In the genomic region with DNA sequence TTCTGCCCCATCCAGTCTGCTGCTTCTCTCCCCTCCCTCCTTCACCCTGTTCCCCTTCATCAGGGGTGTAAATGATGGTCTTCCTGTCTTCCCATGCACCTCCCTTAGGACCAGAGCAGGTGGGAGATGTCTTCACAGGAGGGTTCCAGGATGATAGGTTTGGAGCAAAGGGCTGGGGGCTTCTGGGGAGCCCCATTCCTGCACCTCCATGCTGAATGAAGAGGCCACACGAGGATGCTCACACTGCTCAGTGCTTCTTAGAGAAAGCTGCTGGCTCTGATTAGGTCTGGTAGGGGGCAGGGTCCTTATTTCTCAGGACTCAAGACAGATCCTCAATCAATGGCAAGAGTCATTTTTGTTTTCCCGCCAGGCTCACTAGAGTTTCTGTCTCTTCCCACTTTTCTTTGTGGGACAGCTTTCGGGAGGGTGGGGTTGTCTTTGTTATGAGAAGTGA, we compare ENCODE assay signal across 19 cellular contexts. TPM values are rescaled to one million over a fixed set of nuclear protein-coding genes. Genes with fewer than 3 reads are reported as not detected.
A peak's percentile ranks its signal among the peaks of the same experiment; 100 is the strongest.
DNase-seq lines count a peak whose midpoint lies in the region; ATAC-seq and TF ChIP-seq lines count a peak whose summit lies in the region.
"Had no signal": no experiment of that assay in that cellular context is flagged by ENCODE, and none has a peak within 500 bp of the region (broad histone marks: within the 10 kb centered on the region; RNA-seq: fewer than 3 reads in every experiment).

No MANE protein-coding gene starts in this region.

- H3K9me3 ChIP-seq in Karpas-422 (ENCODE audit: low read length) (no peaks in the 10 kb centered on the region), skeletal muscle tissue (ENCODE audit: control insufficient read depth in 3 of 3, low read length in 3 of 3) (no peaks in the 10 kb centered on the region), gastrocnemius medialis (no peaks in the 10 kb centered on the region)
- H3K9me3 ChIP-seq: HAP-1, tibial nerve had no signal

- H3K27ac ChIP-seq in Karpas-422 (ENCODE audit: low read length): peak overlapping the region; percentile 98
- H3K27ac ChIP-seq in skeletal muscle tissue (ENCODE audit: low read depth, low read length): peak overlapping the region; percentile 28
- H3K27ac ChIP-seq in gastrocnemius medialis: no peak overlapping the region
- H3K27ac ChIP-seq: C4-2B, hepatocyte, neural progenitor cell, tibial nerve had no signal

- peak overlapping the region; percentile 97 for H3K27ac Mint-ChIP-seq in activated CD4-positive, alpha-beta T cell treated with anti-CD3 and anti-CD28 coated beads, Interleukin-2, amount 10 ng/mL, durations not matched to agents 7 days and 5 days
- H3K27ac Mint-ChIP-seq in dendritic cell treated with granulocyte-macrophage colony-stimulating factor and Interleukin-4, amounts not matched to agents 40 ng/mL and 50 ng/mL, for 4 days: peak overlapping the region; percentile 84
- H3K27ac Mint-ChIP-seq: neural progenitor cell had no signal

- in situ Hi-C loops in gastrocnemius medialis (cut with MboI; ENCODE audit: low sequenced_read_pairs in 4 of 4): no loop called here

- no peaks in the 10 kb centered on the region for H3K9me3 Mint-ChIP-seq in activated CD4-positive, alpha-beta T cell treated with anti-CD3 and anti-CD28 coated beads, Interleukin-2, amount 10 ng/mL, durations not matched to agents 7 days and 5 days
- no peaks in the 10 kb centered on the region for H3K9me3 Mint-ChIP-seq in dendritic cell treated with granulocyte-macrophage colony-stimulating factor and Interleukin-4, amounts not matched to agents 40 ng/mL and 50 ng/mL, for 4 days
- H3K9me3 Mint-ChIP-seq: memory B cell, neural progenitor cell had no signal

- POLR2A ChIA-PET in activated CD4-positive, alpha-beta T cell treated with anti-CD3 and anti-CD28 coated beads, Interleukin-2, amount 10 ng/mL, durations not matched to agents 7 days and 5 days (lab: Charles Lee): no interaction called here

- no peaks in the 10 kb centered on the region for H3K27me3 ChIP-seq in Karpas-422 (ENCODE audit: low read length)
- peaks cover 28 to 53% (median 42%) of the 10 kb centered on the region in 3 donors for H3K27me3 ChIP-seq in skeletal muscle tissue (ENCODE audit: control insufficient read depth in 3 of 3, insufficient read depth in 3 of 3, low read length in 3 of 3)
- H3K27me3 ChIP-seq in gastrocnemius medialis: peaks cover 9 to 38% (median 23%) of the 10 kb centered on the region in 3 donors
- H3K27me3 ChIP-seq: hepatocyte, neural progenitor cell, tibial nerve had no signal

- H3K4me3 ChIP-seq in Karpas-422 (ENCODE audit: low read length): peak overlapping the region; percentile 62
- H3K4me3 ChIP-seq in skeletal muscle tissue (ENCODE audit: low read length in 3 of 3): no peak overlapping the region
- H3K4me3 ChIP-seq in gastrocnemius medialis: no peak overlapping the region
- H3K4me3 ChIP-seq: HAP-1, hepatocyte, neural progenitor cell, tibial nerve had no signal

- H3K36me3 ChIP-seq in Karpas-422 (ENCODE audit: insufficient read depth, low read length) (no peaks in the 10 kb centered on the region), skeletal muscle tissue (ENCODE audit: control insufficient read depth in 3 of 3, insufficient read depth in 3 of 3, low read length in 3 of 3) (no peaks in the 10 kb centered on the region), gastrocnemius medialis (no peaks in the 10 kb centered on the region)
- H3K36me3 ChIP-seq: HAP-1, neural progenitor cell, tibial nerve had no signal

- no peak overlapping the region for H3K4me3 Mint-ChIP-seq in activated CD4-positive, alpha-beta T cell treated with anti-CD3 and anti-CD28 coated beads, Interleukin-2, amount 10 ng/mL, durations not matched to agents 7 days and 5 days
- H3K4me3 Mint-ChIP-seq in dendritic cell treated with granulocyte-macrophage colony-stimulating factor and Interleukin-4, amounts not matched to agents 40 ng/mL and 50 ng/mL, for 4 days: no peak overlapping the region
- H3K4me3 Mint-ChIP-seq: neural progenitor cell had no signal

- H3K36me3 Mint-ChIP-seq in activated CD4-positive, alpha-beta T cell treated with anti-CD3 and anti-CD28 coated beads, Interleukin-2, amount 10 ng/mL, durations not matched to agents 7 days and 5 days (ENCODE audit: low read depth): peaks cover 3% of the 10 kb centered on the region
- H3K36me3 Mint-ChIP-seq in dendritic cell treated with granulocyte-macrophage colony-stimulating factor and Interleukin-4, amounts not matched to agents 40 ng/mL and 50 ng/mL, for 4 days (ENCODE audit: low read depth): no peaks in the 10 kb centered on the region
- H3K36me3 Mint-ChIP-seq: memory B cell, neural progenitor cell had no signal

- no peaks in the 10 kb centered on the region; the same call in 1 of the 2 replicates for H4K20me1 ChIP-seq in Karpas-422 (ENCODE audit: insufficient read depth, low read depth, low read length)

- ATAC-seq in HG03565 (IDR thresholded peaks at IDR 0.05; ENCODE audit: unreplicated experiment) (no peak), HG03097 (IDR thresholded peaks at IDR 0.05; ENCODE audit: low FRiP score, unreplicated experiment) (no peak), gastrocnemius medialis (no peak)

- H3K9ac ChIP-seq in Karpas-422 (ENCODE audit: low read length) (peak overlapping the region; percentile 69), skeletal muscle tissue (ENCODE audit: low read depth in 1 of 3, low read length in 3 of 3) (no peak overlapping the region)
- H3K9ac ChIP-seq: neural progenitor cell had no signal

- H3K4me1 ChIP-seq in Karpas-422 (ENCODE audit: low read length) (peaks cover 91% of the 10 kb centered on the region), skeletal muscle tissue (ENCODE audit: control insufficient read depth in 3 of 3, insufficient read depth in 3 of 3, low read length in 3 of 3) (peaks cover 67 to 71% (median 68%) of the 10 kb centered on the region in 3 donors), gastrocnemius medialis (peaks cover 31 to 40% of the 10 kb centered on the region in 2 donors)
- H3K4me1 ChIP-seq: HAP-1 had no signal

- no peak for TF ChIP-seq POLR2A in gastrocnemius medialis (IDR thresholded peaks at IDR 0.05)

- H3K4me1 Mint-ChIP-seq in activated CD4-positive, alpha-beta T cell treated with anti-CD3 and anti-CD28 coated beads, Interleukin-2, amount 10 ng/mL, durations not matched to agents 7 days and 5 days: peaks cover 97% of the 10 kb centered on the region
- H3K4me1 Mint-ChIP-seq in dendritic cell treated with granulocyte-macrophage colony-stimulating factor and Interleukin-4, amounts not matched to agents 40 ng/mL and 50 ng/mL, for 4 days (ENCODE audit: low read depth): peaks cover 100% of the 10 kb centered on the region

- no peak for TF ChIP-seq CTCF in gastrocnemius medialis (IDR thresholded peaks at IDR 0.05 in 4 of 5, conservative IDR thresholded peaks at IDR 0.05 in 1 of 5)

- peaks cover 57% of the 10 kb centered on the region for H3K79me2 ChIP-seq in Karpas-422 (ENCODE audit: low read length)

- no peak overlapping the region for H2AFZ ChIP-seq in Karpas-422 (ENCODE audit: low read length)
- H2AFZ ChIP-seq: hepatocyte, neural progenitor cell had no signal

- CTCF ChIA-PET in activated CD4-positive, alpha-beta T cell treated with anti-CD3 and anti-CD28 coated beads, Interleukin-2, amount 10 ng/mL, durations not matched to agents 7 days and 5 days (lab: Charles Lee): interaction anchor here (1.9 kb wide), 1 partner anchor 11 kb away, joined by 5 read pairs; no protein-coding TSS in a partner anchor

- intact Hi-C loops in dendritic cell treated with granulocyte-macrophage colony-stimulating factor and Interleukin-4, amounts not matched to agents 40 ng/mL and 50 ng/mL, for 4 days (cut with micrococcal nuclease): loop anchor here (5.0 kb wide), 1 partner anchor 39 kb away; the partner anchor contains the start of gene BCR
- intact Hi-C loops in gastrocnemius medialis (cut with DNase I; ENCODE audit: low total_unique reads): no loop called here

- no peaks in the 10 kb centered on the region for H3K27me3 Mint-ChIP-seq in activated CD4-positive, alpha-beta T cell treated with anti-CD3 and anti-CD28 coated beads, Interleukin-2, amount 10 ng/mL, durations not matched to agents 7 days and 5 days
- no peaks in the 10 kb centered on the region for H3K27me3 Mint-ChIP-seq in dendritic cell treated with granulocyte-macrophage colony-stimulating factor and Interleukin-4, amounts not matched to agents 40 ng/mL and 50 ng/mL, for 4 days
- H3K27me3 Mint-ChIP-seq: memory B cell had no signal

- peak overlapping the region; percentile 81 for H3K4me2 ChIP-seq in Karpas-422 (ENCODE audit: low read depth, low read length, poor library complexity, severe bottlenecking)
- H3K4me2 ChIP-seq: hepatocyte, neural progenitor cell had no signal

- DNase-seq in activated CD4-positive, alpha-beta T cell treated with anti-CD3 and anti-CD28 coated beads, Interleukin-2, amount 10 ng/mL, durations not matched to agents 7 days and 5 days: no peak
- no peak for DNase-seq in activated CD4-positive, alpha-beta T cell treated with anti-CD3 and anti-CD28 coated beads, Interleukin-2, amount 50 U/mL, for 1 hour
- DNase-seq in Karpas-422: peak; percentile 56
- DNase-seq in gastrocnemius medialis: no peak
- DNase-seq: activated gamma-delta T cell, KBM-7, NCI-H1048, NCI-H2081, SW 1271 had no signal

- H3K9me2 ChIP-seq in Karpas-422 (replicated peaks; ENCODE audit: insufficient read depth, low read length): no peaks in the 10 kb centered on the region

RNA-seq across cellular contexts. Expression of gene BCR, which starts 41.1 kb away (rescaled TPM):
- total RNA-seq in activated CD4-positive, alpha-beta T cell treated with anti-CD3 and anti-CD28 coated beads, Interleukin-2, amount 10 ng/mL, durations not matched to agents 7 days and 5 days: 10 to 100 TPM; 45.6 to 48.1 TPM
- total RNA-seq in Karpas-422 (2014; rRNA removed; shearing (Covaris generic); ENCODE audit: low replicate concordance): 29.7 and 40.5 TPM in 2 replicates
- 12.5 TPM for total RNA-seq in skeletal muscle tissue
- 10 to 100 TPM; 10.3 to 13.0 (median 12.4) TPM for total RNA-seq in gastrocnemius medialis

Comparison
In these comparisons a context has a peak if more than half of its experiments do, and no peak if none do; other contexts are left out.
1. H3K27ac ChIP-seq: peak in Karpas-422 (single experiment) and skeletal muscle tissue (single experiment); none in gastrocnemius medialis (0 of 4).